ENCODE assay signal across 1 cellular context in the genomic region with DNA sequence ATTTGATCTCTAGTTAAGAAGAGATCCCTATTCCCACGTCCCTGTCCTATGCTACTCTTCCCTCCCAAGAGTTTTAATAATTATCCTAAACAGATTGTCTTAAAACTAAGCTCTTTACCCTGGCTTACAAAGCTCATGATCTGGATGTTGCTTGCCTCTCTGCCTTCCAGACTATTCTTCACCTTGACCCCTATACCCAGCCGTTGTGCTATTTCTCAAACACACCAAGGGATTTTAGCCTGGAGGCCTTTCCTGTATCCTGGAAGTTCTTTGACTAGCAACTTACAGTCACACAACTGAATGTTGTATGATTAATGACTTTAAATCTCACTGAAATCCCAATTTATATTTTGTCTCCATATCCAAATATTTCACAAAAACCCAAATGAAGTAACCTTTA.
TF ChIP-seq lines count a peak whose summit lies in the region.

No MANE protein-coding gene starts in this region.

TF ChIP-seq in GM23338, 12 proteins besides CTCF, POLR2A, EP300 and RAD21 (continued from another document):
- TF ChIP-seq, protein P1, sequence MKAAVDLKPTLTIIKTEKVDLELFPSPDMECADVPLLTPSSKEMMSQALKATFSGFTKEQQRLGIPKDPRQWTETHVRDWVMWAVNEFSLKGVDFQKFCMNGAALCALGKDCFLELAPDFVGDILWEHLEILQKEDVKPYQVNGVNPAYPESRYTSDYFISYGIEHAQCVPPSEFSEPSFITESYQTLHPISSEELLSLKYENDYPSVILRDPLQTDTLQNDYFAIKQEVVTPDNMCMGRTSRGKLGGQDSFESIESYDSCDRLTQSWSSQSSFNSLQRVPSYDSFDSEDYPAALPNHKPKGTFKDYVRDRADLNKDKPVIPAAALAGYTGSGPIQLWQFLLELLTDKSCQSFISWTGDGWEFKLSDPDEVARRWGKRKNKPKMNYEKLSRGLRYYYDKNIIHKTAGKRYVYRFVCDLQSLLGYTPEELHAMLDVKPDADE (IDR thresholded peaks at IDR 0.05), result no peak
- TF ChIP-seq ZNF462 (CRISPR knock-in tag; IDR thresholded peaks at IDR 0.05), result no peak
- TF ChIP-seq NANOG (IDR thresholded peaks at IDR 0.05; ENCODE audit: borderline replicate concordance), result no peak
- TF ChIP-seq REST (IDR thresholded peaks at IDR 0.05; ENCODE audit: unreplicated experiment), result no peak
- TF ChIP-seq POLR2AphosphoS5 (IDR thresholded peaks at IDR 0.05; ENCODE audit: low read depth), result no peak
- TF ChIP-seq STAT1 (IDR thresholded peaks at IDR 0.05; ENCODE audit: unreplicated experiment), result no peak
- TF ChIP-seq ZNF114 (CRISPR knock-in tag; IDR thresholded peaks at IDR 0.05), result no peak
TF ChIP-seq in GM23338: peak in this region for 0.
